ENCODE assay signal across 1 cellular context in the genomic region with DNA sequence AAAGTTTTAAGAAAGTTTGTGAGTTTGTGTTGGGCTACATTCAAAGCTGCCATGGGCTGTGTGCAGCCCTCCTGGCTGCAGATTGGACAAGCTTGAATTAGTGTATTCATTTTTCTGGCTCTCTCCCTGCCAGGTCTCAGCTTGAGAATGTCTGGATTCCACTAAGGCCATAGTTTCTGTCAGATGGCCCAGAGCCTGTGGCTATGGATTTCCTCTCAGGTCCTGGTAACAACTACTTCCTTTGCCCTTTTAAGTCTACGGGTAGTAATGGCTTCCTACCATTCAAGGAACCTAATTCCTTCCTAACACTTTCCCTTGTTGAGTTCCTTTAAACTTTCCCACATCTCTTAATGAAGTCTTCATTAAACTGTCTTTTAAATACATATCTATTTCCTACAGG.
TF ChIP-seq lines count a peak whose summit lies in the region.

No MANE protein-coding gene starts in this region.

TF ChIP-seq in GM23338, 12 proteins besides CTCF, POLR2A, EP300 and RAD21 (continued from another document):
- TF ChIP-seq, protein P1, sequence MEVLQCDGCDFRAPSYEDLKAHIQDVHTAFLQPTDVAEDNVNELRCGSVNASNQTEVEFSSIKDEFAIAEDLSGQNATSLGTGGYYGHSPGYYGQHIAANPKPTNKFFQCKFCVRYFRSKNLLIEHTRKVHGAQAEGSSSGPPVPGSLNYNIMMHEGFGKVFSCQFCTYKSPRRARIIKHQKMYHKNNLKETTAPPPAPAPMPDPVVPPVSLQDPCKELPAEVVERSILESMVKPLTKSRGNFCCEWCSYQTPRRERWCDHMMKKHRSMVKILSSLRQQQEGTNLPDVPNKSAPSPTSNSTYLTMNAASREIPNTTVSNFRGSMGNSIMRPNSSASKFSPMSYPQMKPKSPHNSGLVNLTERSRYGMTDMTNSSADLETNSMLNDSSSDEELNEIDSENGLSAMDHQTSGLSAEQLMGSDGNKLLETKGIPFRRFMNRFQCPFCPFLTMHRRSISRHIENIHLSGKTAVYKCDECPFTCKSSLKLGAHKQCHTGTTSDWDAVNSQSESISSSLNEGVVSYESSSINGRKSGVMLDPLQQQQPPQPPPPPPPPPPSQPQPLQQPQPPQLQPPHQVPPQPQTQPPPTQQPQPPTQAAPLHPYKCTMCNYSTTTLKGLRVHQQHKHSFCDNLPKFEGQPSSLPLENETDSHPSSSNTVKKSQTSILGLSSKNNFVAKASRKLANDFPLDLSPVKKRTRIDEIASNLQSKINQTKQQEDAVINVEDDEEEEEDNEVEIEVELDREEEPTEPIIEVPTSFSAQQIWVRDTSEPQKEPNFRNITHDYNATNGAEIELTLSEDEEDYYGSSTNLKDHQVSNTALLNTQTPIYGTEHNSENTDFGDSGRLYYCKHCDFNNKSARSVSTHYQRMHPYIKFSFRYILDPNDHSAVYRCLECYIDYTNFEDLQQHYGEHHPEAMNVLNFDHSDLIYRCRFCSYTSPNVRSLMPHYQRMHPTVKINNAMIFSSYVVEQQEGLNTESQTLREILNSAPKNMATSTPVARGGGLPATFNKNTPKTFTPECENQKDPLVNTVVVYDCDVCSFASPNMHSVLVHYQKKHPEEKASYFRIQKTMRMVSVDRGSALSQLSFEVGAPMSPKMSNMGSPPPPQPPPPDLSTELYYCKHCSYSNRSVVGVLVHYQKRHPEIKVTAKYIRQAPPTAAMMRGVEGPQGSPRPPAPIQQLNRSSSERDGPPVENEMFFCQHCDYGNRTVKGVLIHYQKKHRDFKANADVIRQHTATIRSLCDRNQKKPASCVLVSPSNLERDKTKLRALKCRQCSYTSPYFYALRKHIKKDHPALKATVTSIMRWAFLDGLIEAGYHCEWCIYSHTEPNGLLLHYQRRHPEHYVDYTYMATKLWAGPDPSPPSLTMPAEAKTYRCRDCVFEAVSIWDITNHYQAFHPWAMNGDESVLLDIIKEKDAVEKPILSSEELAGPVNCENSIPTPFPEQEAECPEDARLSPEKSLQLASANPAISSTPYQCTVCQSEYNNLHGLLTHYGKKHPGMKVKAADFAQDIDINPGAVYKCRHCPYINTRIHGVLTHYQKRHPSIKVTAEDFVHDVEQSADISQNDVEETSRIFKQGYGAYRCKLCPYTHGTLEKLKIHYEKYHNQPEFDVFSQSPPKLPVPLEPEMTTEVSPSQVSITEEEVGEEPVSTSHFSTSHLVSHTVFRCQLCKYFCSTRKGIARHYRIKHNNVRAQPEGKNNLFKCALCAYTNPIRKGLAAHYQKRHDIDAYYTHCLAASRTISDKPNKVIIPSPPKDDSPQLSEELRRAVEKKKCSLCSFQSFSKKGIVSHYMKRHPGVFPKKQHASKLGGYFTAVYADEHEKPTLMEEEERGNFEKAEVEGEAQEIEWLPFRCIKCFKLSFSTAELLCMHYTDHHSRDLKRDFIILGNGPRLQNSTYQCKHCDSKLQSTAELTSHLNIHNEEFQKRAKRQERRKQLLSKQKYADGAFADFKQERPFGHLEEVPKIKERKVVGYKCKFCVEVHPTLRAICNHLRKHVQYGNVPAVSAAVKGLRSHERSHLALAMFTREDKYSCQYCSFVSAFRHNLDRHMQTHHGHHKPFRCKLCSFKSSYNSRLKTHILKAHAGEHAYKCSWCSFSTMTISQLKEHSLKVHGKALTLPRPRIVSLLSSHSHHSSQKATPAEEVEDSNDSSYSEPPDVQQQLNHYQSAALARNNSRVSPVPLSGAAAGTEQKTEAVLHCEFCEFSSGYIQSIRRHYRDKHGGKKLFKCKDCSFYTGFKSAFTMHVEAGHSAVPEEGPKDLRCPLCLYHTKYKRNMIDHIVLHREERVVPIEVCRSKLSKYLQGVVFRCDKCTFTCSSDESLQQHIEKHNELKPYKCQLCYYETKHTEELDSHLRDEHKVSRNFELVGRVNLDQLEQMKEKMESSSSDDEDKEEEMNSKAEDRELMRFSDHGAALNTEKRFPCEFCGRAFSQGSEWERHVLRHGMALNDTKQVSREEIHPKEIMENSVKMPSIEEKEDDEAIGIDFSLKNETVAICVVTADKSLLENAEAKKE (CRISPR knock-in tag; IDR thresholded peaks at IDR 0.05): no peak
- no peak for TF ChIP-seq JUNB (IDR thresholded peaks at IDR 0.05; ENCODE audit: unreplicated experiment)
